Comparison of ENCODE assay signal across 1 cellular context in genomic region chr20:13098720-13099355, GRCh38.
TF ChIP-seq lines count a peak whose summit lies in the region.

No MANE protein-coding gene starts in this region.

TF ChIP-seq in WTC11, 78 proteins besides CTCF, POLR2A, EP300 and RAD21 (continued from another document):
- TF ChIP-seq USF1 (CRISPR knock-in tag; IDR thresholded peaks at IDR 0.05): no peak
- TF ChIP-seq TP53 (CRISPR knock-in tag; IDR thresholded peaks at IDR 0.05): no peak
- no peak for TF ChIP-seq ZNF317 (CRISPR knock-in tag; IDR thresholded peaks at IDR 0.05; ENCODE audit: borderline replicate concordance, low read depth)
